Comparison of ENCODE assay signal across 9 cellular contexts in genomic region chr4:48249378-48249777, GRCh38.
"Had no signal": no experiment of that assay in that cellular context is flagged by ENCODE, and none has a peak within 500 bp of the region (broad histone marks: within the 10 kb centered on the region; RNA-seq: fewer than 3 reads in every experiment).

No MANE protein-coding gene starts in this region.

- ATAC-seq: GM23338 had no signal

- H3K9ac ChIP-seq: KMS-11 had no signal

- H3K27ac ChIP-seq: KMS-11 had no signal

- H2AFZ ChIP-seq: GM23338 had no signal

- FAIRE-seq: H1, H54, HTR-8/SVneo had no signal

- H3K4me3 ChIP-seq: GM23338 had no signal

- H3K4me2 ChIP-seq: GM23338, KMS-11 had no signal

- DNase-seq: H9, HCEC 1CT, IMR-90, KBM-7 had no signal
